In the genomic region with DNA sequence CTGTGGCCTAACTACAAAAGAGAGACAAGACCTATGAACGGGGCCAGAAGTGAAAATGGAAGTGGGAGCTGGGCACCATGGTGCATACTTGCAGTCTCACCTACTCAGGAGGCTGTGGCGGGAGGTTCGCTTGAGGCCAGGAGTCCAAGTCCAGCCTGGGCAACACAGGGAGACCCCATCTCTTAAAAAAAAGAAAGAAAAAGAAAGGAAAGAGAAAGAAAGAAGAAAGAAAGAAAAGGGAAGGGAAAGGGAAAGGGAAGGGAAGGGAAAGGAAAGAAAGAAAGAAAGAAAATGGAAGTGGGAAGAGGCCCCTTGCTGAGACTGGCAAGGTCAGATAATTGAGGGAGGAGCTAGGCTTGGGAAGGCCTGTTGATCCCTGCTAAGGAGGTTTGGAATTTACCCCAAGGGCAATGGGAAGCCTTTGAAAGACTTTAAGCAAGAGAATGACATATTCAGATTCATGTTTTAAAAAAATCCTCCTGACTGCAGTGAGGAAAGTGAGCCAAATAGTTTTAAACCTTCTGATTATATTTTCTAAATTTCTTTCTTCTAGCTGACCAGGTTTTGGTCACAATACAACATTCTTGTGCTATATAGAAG, we compare ENCODE assay signal across 1 cellular context.
TF ChIP-seq lines count a peak whose summit lies in the region.

No MANE protein-coding gene starts in this region.

TF ChIP-seq in H1, 55 proteins besides CTCF, POLR2A, EP300 and RAD21:
- TF ChIP-seq RBBP5 (IDR thresholded peaks at IDR 0.05; ENCODE audit: borderline replicate concordance, low read depth, low read length) (no peak), POLR2AphosphoS5 (IDR thresholded peaks at IDR 0.05; ENCODE audit: low read depth, low read length) (no peak), KDM1A (IDR thresholded peaks at IDR 0.05; ENCODE audit: borderline replicate concordance, low read length) (peak; percentile 83), BRCA1 (IDR thresholded peaks at IDR 0.05; ENCODE audit: low read depth, low read length) (no peak), SP1 (IDR thresholded peaks at IDR 0.05; ENCODE audit: low read depth, low read length) (no peak), HDAC2 (IDR thresholded peaks at IDR 0.05; ENCODE audit: borderline replicate concordance in 1 of 2, low read depth in 2 of 2, low read length in 2 of 2) (peak in 1 of 2 experiments; percentile 55; a peak in 1 of 4 replicates), CTBP2 (IDR thresholded peaks at IDR 0.05; ENCODE audit: borderline replicate concordance, insufficient read depth, insufficient read length, low read length) (no peak)
TF ChIP-seq in H1: peak in this region for 2.
